Comparison of ENCODE assay signal across 20 cellular contexts in the genomic region with DNA sequence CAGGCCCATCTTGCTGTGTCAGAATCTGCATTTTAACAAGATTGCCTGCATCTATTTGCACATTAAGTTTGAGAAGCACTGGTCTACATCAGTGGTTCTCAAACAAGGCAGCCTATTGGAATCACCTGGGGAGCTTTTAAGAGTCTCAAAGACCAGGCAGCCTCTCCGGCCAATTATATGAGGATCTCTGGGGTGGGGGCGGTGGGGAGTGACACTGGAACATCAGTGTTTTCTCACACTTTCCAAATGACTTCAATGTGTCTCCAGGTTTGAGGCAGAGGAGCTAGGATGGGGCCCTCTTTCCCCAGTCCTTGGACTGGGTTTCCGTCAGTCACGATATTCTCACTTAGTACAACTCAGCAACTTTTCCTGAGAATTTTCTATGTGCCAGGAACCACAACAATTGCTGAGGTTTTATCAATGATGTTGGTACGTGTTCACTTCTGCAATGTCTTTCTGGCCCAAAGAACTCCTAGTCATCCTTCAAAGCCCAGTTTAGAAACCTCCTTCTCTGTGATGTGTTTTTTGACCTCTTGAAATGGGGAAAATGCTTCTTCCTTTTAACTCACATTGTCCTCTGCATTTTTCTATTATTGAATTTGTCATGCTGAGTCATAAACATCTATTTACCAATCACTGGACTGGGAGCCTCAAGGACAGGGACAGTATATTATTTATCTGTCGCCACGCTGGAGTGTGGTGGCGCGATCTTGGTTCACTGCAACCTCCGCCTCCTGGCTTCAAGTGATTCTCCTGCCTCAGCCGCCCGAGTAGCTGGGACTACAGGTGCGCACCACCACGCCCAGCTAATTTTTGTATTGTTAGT.
"Had no signal": no experiment of that assay in that cellular context is flagged by ENCODE, and none has a peak within 500 bp of the region (broad histone marks: within the 10 kb centered on the region; RNA-seq: fewer than 3 reads in every experiment).

No MANE protein-coding gene starts in this region.

- H3K4me1 ChIP-seq: breast epithelium, esophagus squamous epithelium, gastrocnemius medialis, sigmoid colon had no signal

- H3K36me3 Mint-ChIP-seq: activated CD4-positive, alpha-beta memory T cell treated with anti-CD3 and anti-CD28 coated beads for 36 hours; activated naive CD8-positive, alpha-beta T cell treated with anti-CD3 and anti-CD28 coated beads for 36 hours; memory B cell; naive B cell had no signal

- H3K27ac Mint-ChIP-seq: activated B cell treated with CpG ODN at 0.5 μM for 24 hours; activated CD4-positive, alpha-beta memory T cell treated with anti-CD3 and anti-CD28 coated beads for 36 hours; activated naive CD8-positive, alpha-beta T cell treated with anti-CD3 and anti-CD28 coated beads for 36 hours; memory B cell; naive B cell had no signal

- DNase-seq: activated B cell treated with CpG ODN at 0.5 μM for 24 hours; activated CD4-positive, alpha-beta memory T cell treated with anti-CD3 and anti-CD28 coated beads for 36 hours; activated CD4-positive, alpha-beta T cell treated with anti-CD3 and anti-CD28 coated beads for 4 hours; activated naive CD4-positive, alpha-beta T cell treated with Interleukin-2 at 50 U/mL for 16 hours; activated naive CD8-positive, alpha-beta T cell treated with anti-CD3 and anti-CD28 coated beads for 36 hours; activated T-cell treated with anti-CD3 and anti-CD28 coated beads, Interleukin-2, amount 50 U/mL, for 48 hours; esophagus squamous epithelium; gastrocnemius medialis; left colon; naive B cell; sigmoid colon; stimulated activated CD4-positive, alpha-beta T cell treated with anti-CD3 and anti-CD28 coated beads, Interleukin-4, amount 100 ng/mL, for 1 hour; stimulated activated naive CD4-positive, alpha-beta T cell; T-helper 1 cell had no signal

- H3K9me3 Mint-ChIP-seq: activated B cell treated with CpG ODN at 0.5 μM for 24 hours; activated CD4-positive, alpha-beta memory T cell treated with anti-CD3 and anti-CD28 coated beads for 36 hours; activated naive CD8-positive, alpha-beta T cell treated with anti-CD3 and anti-CD28 coated beads for 36 hours; endodermal cell; memory B cell had no signal

- H3K36me3 ChIP-seq: breast epithelium, esophagus squamous epithelium, gastrocnemius medialis, sigmoid colon, thyroid gland had no signal

- H3K27me3 ChIP-seq: breast epithelium, esophagus squamous epithelium, gastrocnemius medialis, sigmoid colon, thyroid gland had no signal

- H3K27me3 Mint-ChIP-seq: activated B cell treated with CpG ODN at 0.5 μM for 24 hours; activated CD4-positive, alpha-beta memory T cell treated with anti-CD3 and anti-CD28 coated beads for 36 hours; activated naive CD8-positive, alpha-beta T cell treated with anti-CD3 and anti-CD28 coated beads for 36 hours; memory B cell; naive B cell had no signal

- H3K27ac ChIP-seq: esophagus squamous epithelium, gastrocnemius medialis, thyroid gland had no signal

- H3K4me1 Mint-ChIP-seq: activated B cell treated with CpG ODN at 0.5 μM for 24 hours; activated naive CD8-positive, alpha-beta T cell treated with anti-CD3 and anti-CD28 coated beads for 36 hours; memory B cell; naive B cell had no signal

- ATAC-seq: gastrocnemius medialis, left colon had no signal

- H3K4me3 ChIP-seq: breast epithelium, coronary artery, esophagus squamous epithelium, gastrocnemius medialis, sigmoid colon, smooth muscle cell, thyroid gland had no signal

- H3K4me3 Mint-ChIP-seq: activated B cell treated with CpG ODN at 0.5 μM for 24 hours; activated CD4-positive, alpha-beta memory T cell treated with anti-CD3 and anti-CD28 coated beads for 36 hours; activated naive CD8-positive, alpha-beta T cell treated with anti-CD3 and anti-CD28 coated beads for 36 hours; memory B cell; naive B cell had no signal

- H3K9me3 ChIP-seq: breast epithelium, esophagus squamous epithelium, gastrocnemius medialis, sigmoid colon, thyroid gland had no signal
